ENCODE assay signal across 9 cellular contexts in the genomic region with DNA sequence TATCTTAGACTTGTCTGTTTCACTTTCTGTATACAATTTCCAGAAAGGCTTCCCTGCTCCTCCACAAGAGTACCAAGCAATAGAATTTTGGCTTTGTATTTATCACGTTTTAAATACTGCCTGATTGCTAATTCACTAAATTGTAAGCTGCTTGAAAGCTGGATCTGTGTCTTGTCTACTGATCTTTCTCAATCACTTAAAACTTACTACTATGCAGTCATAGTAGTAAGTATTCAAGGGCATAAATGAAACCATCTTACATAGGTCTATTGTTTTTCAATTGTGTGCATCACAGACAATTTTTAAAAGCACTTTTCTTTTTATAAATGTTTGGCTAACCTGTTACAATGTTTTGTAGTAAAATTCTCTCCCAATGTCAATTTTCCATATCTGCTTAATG. TPM values are rescaled to one million over a fixed set of nuclear protein-coding genes. Genes with fewer than 3 reads are reported as not detected.
DNase-seq lines count a peak whose midpoint lies in the region; ATAC-seq, FAIRE-seq and TF ChIP-seq lines count a peak whose summit lies in the region.
"Had no signal": no experiment of that assay in that cellular context is flagged by ENCODE, and none has a peak within 500 bp of the region (broad histone marks: within the 10 kb centered on the region; RNA-seq: fewer than 3 reads in every experiment).

No MANE protein-coding gene starts in this region.

- H3K27me3 ChIP-seq in CD4-positive, CD25-positive, alpha-beta regulatory T cell (ENCODE audit: control insufficient read depth, insufficient read depth, low read length): no peaks in the 10 kb centered on the region
- H3K27me3 ChIP-seq in OCI-LY3 (ENCODE audit: low read depth, low read length) (no peaks in the 10 kb centered on the region), ovary (no peaks in the 10 kb centered on the region), pancreas (peaks cover 0 to 4% (median 0%) of the 10 kb centered on the region in 4 donors), SJCRH30 (no peaks in the 10 kb centered on the region)

- intact Hi-C loops in dendritic cell treated with granulocyte-macrophage colony-stimulating factor and Interleukin-4, amounts not matched to agents 40 ng/mL and 50 ng/mL, for 4 days (cut with micrococcal nuclease): loop anchor here (2.0 to 10.0 kb wide), 6 partner anchors 48 to 855 kb away; partner anchors contain the start of genes ATXN7L3B, CAPS2, GLIPR1 and GLIPR1L1
- intact Hi-C loops in ovary (cut with DNase I) (no loop called here), pancreas (cut with DNase I) (no loop called here)

- ATAC-seq in CD4-positive, CD25-positive, alpha-beta regulatory T cell (ENCODE audit: low read depth in 2 of 2): no peak
- ATAC-seq in pancreas (no peak), HG02588 (IDR thresholded peaks at IDR 0.05; ENCODE audit: unreplicated experiment) (no peak)

- H3K9ac ChIP-seq in OCI-LY3 (ENCODE audit: low read length): no peak overlapping the region

- TF ChIP-seq EP300 in ovary (IDR thresholded peaks at IDR 0.05): no peak

- peak overlapping the region; percentile 74 for H3K4me2 ChIP-seq in OCI-LY3 (ENCODE audit: low read length)

- H3K4me3 ChIP-seq in CD4-positive, CD25-positive, alpha-beta regulatory T cell (ENCODE audit: low read depth, low read length): peak overlapping the region; percentile 79
- H3K4me3 ChIP-seq in OCI-LY3 (ENCODE audit: low read length): no peak overlapping the region
- H3K4me3 ChIP-seq in ovary: peak overlapping the region; percentile 50
- no peak overlapping the region for H3K4me3 ChIP-seq in pancreas
- no peak overlapping the region for H3K4me3 ChIP-seq in SJCRH30

- H3K9me3 ChIP-seq in CD4-positive, CD25-positive, alpha-beta regulatory T cell (ENCODE audit: control insufficient read depth in 2 of 2, low read length in 2 of 2): no peaks in the 10 kb centered on the region
- H3K9me3 ChIP-seq in OCI-LY3 (ENCODE audit: insufficient read depth, low read length) (no peaks in the 10 kb centered on the region), ovary (no peaks in the 10 kb centered on the region), pancreas (no peaks in the 10 kb centered on the region), SJCRH30 (replicated peaks) (no peaks in the 10 kb centered on the region)

- H3K27me3 Mint-ChIP-seq in CD4-positive, CD25-positive, alpha-beta regulatory T cell: no peaks in the 10 kb centered on the region
- no peaks in the 10 kb centered on the region for H3K27me3 Mint-ChIP-seq in dendritic cell treated with granulocyte-macrophage colony-stimulating factor and Interleukin-4, amounts not matched to agents 40 ng/mL and 50 ng/mL, for 4 days

- H3K4me1 ChIP-seq in CD4-positive, CD25-positive, alpha-beta regulatory T cell (ENCODE audit: control insufficient read depth, insufficient read depth, low read length, poor library complexity, severe bottlenecking): peaks cover 35% of the 10 kb centered on the region
- H3K4me1 ChIP-seq in OCI-LY3 (ENCODE audit: low read length) (peaks cover 13% of the 10 kb centered on the region), ovary (ENCODE audit: insufficient read depth) (no peaks in the 10 kb centered on the region), pancreas (peaks cover 0 to 14% (median 4%) of the 10 kb centered on the region in 3 donors), SJCRH30 (peaks cover 11% of the 10 kb centered on the region)

- TF ChIP-seq CTCF in OCI-LY3 (IDR thresholded peaks at IDR 0.05; ENCODE audit: low read depth, low read length) (no peak), ovary (IDR thresholded peaks at IDR 0.05) (no peak), pancreas (IDR thresholded peaks at IDR 0.05) (no peak)

- no peaks in the 10 kb centered on the region for H4K20me1 ChIP-seq in OCI-LY3 (ENCODE audit: insufficient read depth, low read length)

- WGBS in ovary, 3 donors: 6 to 8% (median 7%) methylated on average over 1 of the region's 1 CpG
- WGBS in pancreas, 2 donors: 31 to 45% methylated on average over 1 of the region's 1 CpG

- no peak overlapping the region for H2AFZ ChIP-seq in OCI-LY3 (ENCODE audit: low read depth, low read length)

- no peaks in the 10 kb centered on the region for H3K36me3 ChIP-seq in CD4-positive, CD25-positive, alpha-beta regulatory T cell (ENCODE audit: control insufficient read depth, insufficient read depth, low read length)
- H3K36me3 ChIP-seq in OCI-LY3 (replicated peaks; ENCODE audit: low read depth, low read length) (no peaks in the 10 kb centered on the region), ovary (no peaks in the 10 kb centered on the region), pancreas (no peaks in the 10 kb centered on the region), SJCRH30 (no peaks in the 10 kb centered on the region)

- peaks cover 27 to 61% (median 41%) of the 10 kb centered on the region in 4 donors for H3K4me1 Mint-ChIP-seq in CD4-positive, CD25-positive, alpha-beta regulatory T cell
- peaks cover 35% of the 10 kb centered on the region for H3K4me1 Mint-ChIP-seq in dendritic cell treated with granulocyte-macrophage colony-stimulating factor and Interleukin-4, amounts not matched to agents 40 ng/mL and 50 ng/mL, for 4 days (ENCODE audit: low read depth)

- no peaks in the 10 kb centered on the region for H3K79me2 ChIP-seq in OCI-LY3 (ENCODE audit: low read length)

- H3K9me3 Mint-ChIP-seq in CD4-positive, CD25-positive, alpha-beta regulatory T cell: peaks cover 0 to 3% (median 0%) of the 10 kb centered on the region in 7 donors
- H3K9me3 Mint-ChIP-seq in dendritic cell treated with granulocyte-macrophage colony-stimulating factor and Interleukin-4, amounts not matched to agents 40 ng/mL and 50 ng/mL, for 4 days: no peaks in the 10 kb centered on the region

- FAIRE-seq in pancreas (lab: Jason Lieb, UNC): no peak
- FAIRE-seq: H1 had no signal

- H3K4me3 Mint-ChIP-seq in CD4-positive, CD25-positive, alpha-beta regulatory T cell: peak overlapping the region; percentile 14 to 95 (median 92)
- H3K4me3 Mint-ChIP-seq in dendritic cell treated with granulocyte-macrophage colony-stimulating factor and Interleukin-4, amounts not matched to agents 40 ng/mL and 50 ng/mL, for 4 days: peak overlapping the region; percentile 42

- DNase-seq in CD4-positive, CD25-positive, alpha-beta regulatory T cell: peak in 1 of 3 donors; percentile 9
- no peak for DNase-seq in ovary
- DNase-seq in pancreas: no peak
- no peak for DNase-seq in SJCRH30
- DNase-seq in NAMALWA (ENCODE audit: low spot score): no peak

- H3K27ac Mint-ChIP-seq in CD4-positive, CD25-positive, alpha-beta regulatory T cell: peak overlapping the region in 1 of 3 donors; percentile 98
- no peak overlapping the region for H3K27ac Mint-ChIP-seq in dendritic cell treated with granulocyte-macrophage colony-stimulating factor and Interleukin-4, amounts not matched to agents 40 ng/mL and 50 ng/mL, for 4 days

- H3K27ac ChIP-seq in CD4-positive, CD25-positive, alpha-beta regulatory T cell (ENCODE audit: insufficient read depth, low read length, poor library complexity, severe bottlenecking): no peak overlapping the region
- no peak overlapping the region for H3K27ac ChIP-seq in OCI-LY3 (ENCODE audit: low read length)
- H3K27ac ChIP-seq in ovary: peak overlapping the region in 1 of 2 donors; percentile 93
- peak overlapping the region in 1 of 4 donors; percentile 9 for H3K27ac ChIP-seq in pancreas
- H3K27ac ChIP-seq in SJCRH30: no peak overlapping the region

- TF ChIP-seq POLR2A in ovary (IDR thresholded peaks at IDR 0.05): no peak

- no peaks in the 10 kb centered on the region for H3K36me3 Mint-ChIP-seq in CD4-positive, CD25-positive, alpha-beta regulatory T cell
- no peaks in the 10 kb centered on the region for H3K36me3 Mint-ChIP-seq in dendritic cell treated with granulocyte-macrophage colony-stimulating factor and Interleukin-4, amounts not matched to agents 40 ng/mL and 50 ng/mL, for 4 days (ENCODE audit: low read depth)

RNA-seq across cellular contexts. Expression of gene GLIPR1L2, which starts 1.2 kb away (rescaled TPM):
- total RNA-seq in CD4-positive, CD25-positive, alpha-beta regulatory T cell: 0.27 TPM
- 1 to 10 TPM in 2 of 4 donors, under 1 TPM in 1, not detected in 1; 0.54 to 2.2 (median 1.7) TPM for polyA plus RNA-seq in CD4-positive, CD25-positive, alpha-beta regulatory T cell
- total RNA-seq in ovary: 1 to 10 TPM in 6 of 7 donors, under 1 TPM in 1; 0.60 to 5.2 (median 2.0) TPM
- polyA plus RNA-seq in ovary: 1 to 10 TPM in 1 of 2 donors, under 1 TPM in 1; 0.84 to 2.9 TPM
- 1 to 10 TPM in 2 of 6 donors, under 1 TPM in 3, not detected in 1; 0.35 to 1.2 (median 0.58) TPM for total RNA-seq in pancreas
- under 1 TPM; 0.33 to 0.46 TPM for polyA plus RNA-seq in pancreas
- total RNA-seq in SJCRH30 (2014; rRNA removed; shearing (Covaris generic)): not detected in 2 replicates
- total RNA-seq: H1 had no signal

RNA-seq across cellular contexts. Expression of gene GLIPR1L1, which starts 55.2 kb away (rescaled TPM):
- total RNA-seq in CD4-positive, CD25-positive, alpha-beta regulatory T cell: not detected
- not detected for polyA plus RNA-seq in CD4-positive, CD25-positive, alpha-beta regulatory T cell
- total RNA-seq in ovary: not detected
- not detected for polyA plus RNA-seq in ovary
- not detected for total RNA-seq in pancreas
- not detected for polyA plus RNA-seq in pancreas
- not detected in 2 replicates for total RNA-seq in SJCRH30 (2014; rRNA removed; shearing (Covaris generic))

RNA-seq across cellular contexts. Expression of gene CAPS2, which starts 59.6 kb away (rescaled TPM):
- 5.1 TPM for total RNA-seq in CD4-positive, CD25-positive, alpha-beta regulatory T cell
- polyA plus RNA-seq in CD4-positive, CD25-positive, alpha-beta regulatory T cell: 1 to 10 TPM; 1.5 to 2.8 (median 2.4) TPM
- total RNA-seq in ovary (10 to 100 TPM; 14.3 to 27.9 (median 19.3) TPM), pancreas (1 to 10 TPM; 1.8 to 5.7 (median 3.0) TPM)
- polyA plus RNA-seq in ovary (1 to 10 TPM; 7.5 to 8.9 TPM), pancreas (1 to 10 TPM; 1.7 to 3.9 TPM)
- 0.71 and 1.1 TPM in 2 replicates for total RNA-seq in SJCRH30 (2014; rRNA removed; shearing (Covaris generic))

Comparison
In these comparisons a context has a peak if more than half of its experiments do, and no peak if none do; other contexts are left out.
1. H3K4me3 ChIP-seq: peak in CD4-positive, CD25-positive, alpha-beta regulatory T cell (single experiment) and ovary (single experiment); none in OCI-LY3 (single experiment), pancreas (0 of 4) and SJCRH30 (single experiment).